In genomic region chr9:91904541-91905236, GRCh38 we compare ENCODE assay signal across 1 cellular context.
TF ChIP-seq lines count a peak whose summit lies in the region.

No MANE protein-coding gene starts in this region.

TF ChIP-seq in K562, 482 proteins besides CTCF, POLR2A, EP300 and RAD21 (continued from another document):
- TF ChIP-seq, protein P1, sequence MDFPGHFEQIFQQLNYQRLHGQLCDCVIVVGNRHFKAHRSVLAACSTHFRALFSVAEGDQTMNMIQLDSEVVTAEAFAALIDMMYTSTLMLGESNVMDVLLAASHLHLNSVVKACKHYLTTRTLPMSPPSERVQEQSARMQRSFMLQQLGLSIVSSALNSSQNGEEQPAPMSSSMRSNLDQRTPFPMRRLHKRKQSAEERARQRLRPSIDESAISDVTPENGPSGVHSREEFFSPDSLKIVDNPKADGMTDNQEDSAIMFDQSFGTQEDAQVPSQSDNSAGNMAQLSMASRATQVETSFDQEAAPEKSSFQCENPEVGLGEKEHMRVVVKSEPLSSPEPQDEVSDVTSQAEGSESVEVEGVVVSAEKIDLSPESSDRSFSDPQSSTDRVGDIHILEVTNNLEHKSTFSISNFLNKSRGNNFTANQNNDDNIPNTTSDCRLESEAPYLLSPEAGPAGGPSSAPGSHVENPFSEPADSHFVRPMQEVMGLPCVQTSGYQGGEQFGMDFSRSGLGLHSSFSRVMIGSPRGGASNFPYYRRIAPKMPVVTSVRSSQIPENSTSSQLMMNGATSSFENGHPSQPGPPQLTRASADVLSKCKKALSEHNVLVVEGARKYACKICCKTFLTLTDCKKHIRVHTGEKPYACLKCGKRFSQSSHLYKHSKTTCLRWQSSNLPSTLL (IDR thresholded peaks at IDR 0.05), result no peak
- no peak for TF ChIP-seq ZNF318 (IDR thresholded peaks at IDR 0.05; ENCODE audit: borderline replicate concordance in 1 of 2, low read depth in 1 of 2)
- TF ChIP-seq TOE1 (IDR thresholded peaks at IDR 0.05; ENCODE audit: borderline replicate concordance), result no peak
- no peak for TF ChIP-seq TOE1 (CRISPR knock-in tag; IDR thresholded peaks at IDR 0.05; ENCODE audit: borderline replicate concordance, low read depth)
- TF ChIP-seq RFX5 (IDR thresholded peaks at IDR 0.05; ENCODE audit: low read depth, low read length), result no peak
- peak; percentile 82; the same call in 1 of the 2 replicates for TF ChIP-seq THRAP3 (IDR thresholded peaks at IDR 0.05; ENCODE audit: borderline replicate concordance)
- TF ChIP-seq ZSCAN32 (CRISPR knock-in tag; IDR thresholded peaks at IDR 0.05), result no peak
- TF ChIP-seq ZNF551 (CRISPR knock-in tag; IDR thresholded peaks at IDR 0.05), result no peak
- no peak for TF ChIP-seq KDM1A (IDR thresholded peaks at IDR 0.05)
- TF ChIP-seq ARID2 (IDR thresholded peaks at IDR 0.05), result peak; percentile 54; the same call in 1 of the 2 replicates
- TF ChIP-seq, protein P2, sequence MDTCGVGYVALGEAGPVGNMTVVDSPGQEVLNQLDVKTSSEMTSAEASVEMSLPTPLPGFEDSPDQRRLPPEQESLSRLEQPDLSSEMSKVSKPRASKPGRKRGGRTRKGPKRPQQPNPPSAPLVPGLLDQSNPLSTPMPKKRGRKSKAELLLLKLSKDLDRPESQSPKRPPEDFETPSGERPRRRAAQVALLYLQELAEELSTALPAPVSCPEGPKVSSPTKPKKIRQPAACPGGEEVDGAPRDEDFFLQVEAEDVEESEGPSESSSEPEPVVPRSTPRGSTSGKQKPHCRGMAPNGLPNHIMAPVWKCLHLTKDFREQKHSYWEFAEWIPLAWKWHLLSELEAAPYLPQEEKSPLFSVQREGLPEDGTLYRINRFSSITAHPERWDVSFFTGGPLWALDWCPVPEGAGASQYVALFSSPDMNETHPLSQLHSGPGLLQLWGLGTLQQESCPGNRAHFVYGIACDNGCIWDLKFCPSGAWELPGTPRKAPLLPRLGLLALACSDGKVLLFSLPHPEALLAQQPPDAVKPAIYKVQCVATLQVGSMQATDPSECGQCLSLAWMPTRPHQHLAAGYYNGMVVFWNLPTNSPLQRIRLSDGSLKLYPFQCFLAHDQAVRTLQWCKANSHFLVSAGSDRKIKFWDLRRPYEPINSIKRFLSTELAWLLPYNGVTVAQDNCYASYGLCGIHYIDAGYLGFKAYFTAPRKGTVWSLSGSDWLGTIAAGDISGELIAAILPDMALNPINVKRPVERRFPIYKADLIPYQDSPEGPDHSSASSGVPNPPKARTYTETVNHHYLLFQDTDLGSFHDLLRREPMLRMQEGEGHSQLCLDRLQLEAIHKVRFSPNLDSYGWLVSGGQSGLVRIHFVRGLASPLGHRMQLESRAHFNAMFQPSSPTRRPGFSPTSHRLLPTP (IDR thresholded peaks at IDR 0.05; ENCODE audit: borderline replicate concordance, extremely low read depth, insufficient read length), result no peak
- no peak for TF ChIP-seq SMARCA5 (IDR thresholded peaks at IDR 0.05)
- TF ChIP-seq NCOA4 (IDR thresholded peaks at IDR 0.05; ENCODE audit: partially characterized antibody), result peak; percentile 7
- TF ChIP-seq LARP7 (IDR thresholded peaks at IDR 0.05), result peak; percentile 74; the same call in 1 of the 2 replicates
- no peak for TF ChIP-seq ZHX1 (conservative IDR thresholded peaks at IDR 0.05; ENCODE audit: low read length)
- TF ChIP-seq SNIP1 (IDR thresholded peaks at IDR 0.05; ENCODE audit: low read depth), result 0 out of 2 replicates have a peak, but pooled peaks have one; percentile 9
- peak in 1 of 2 experiments; percentile 9; a peak in 1 of 4 replicates for TF ChIP-seq MCM7 (IDR thresholded peaks at IDR 0.05)
- no peak for TF ChIP-seq ZBTB8A (IDR thresholded peaks at IDR 0.05; ENCODE audit: partially characterized antibody)
- TF ChIP-seq NFXL1 (CRISPR knock-in tag; IDR thresholded peaks at IDR 0.05), result no peak
- no peak for TF ChIP-seq NFE2L1 (tag; IDR thresholded peaks at IDR 0.05; ENCODE audit: borderline replicate concordance, low read depth)
- no peak for TF ChIP-seq OTX1 (CRISPR knock-in tag; IDR thresholded peaks at IDR 0.05)
- no peak for TF ChIP-seq CBX1 (IDR thresholded peaks at IDR 0.05; ENCODE audit: low read depth)
- TF ChIP-seq E2F4 (CRISPR knock-in tag; IDR thresholded peaks at IDR 0.05; ENCODE audit: low read depth), result 0 out of 2 replicates have a peak, but pooled peaks have one; percentile 22
- TF ChIP-seq HDAC6 (IDR thresholded peaks at IDR 0.05; ENCODE audit: low read depth, low read length), result 0 out of 2 replicates have a peak, but pooled peaks have one; percentile 20
- no peak for TF ChIP-seq CXXC5 (CRISPR knock-in tag; IDR thresholded peaks at IDR 0.05)
- no peak for TF ChIP-seq ZSCAN29 (IDR thresholded peaks at IDR 0.05)
- 0 out of 2 replicates have a peak, but pooled peaks have one; percentile 2 for TF ChIP-seq YBX1 (IDR thresholded peaks at IDR 0.05)
- TF ChIP-seq ZNF644 (tag; IDR thresholded peaks at IDR 0.05; ENCODE audit: low read depth), result no peak
- TF ChIP-seq HDAC2 (IDR thresholded peaks at IDR 0.05), result 0 out of 2 replicates have a peak, but pooled peaks have one; percentile 4
- TF ChIP-seq, protein P3, sequence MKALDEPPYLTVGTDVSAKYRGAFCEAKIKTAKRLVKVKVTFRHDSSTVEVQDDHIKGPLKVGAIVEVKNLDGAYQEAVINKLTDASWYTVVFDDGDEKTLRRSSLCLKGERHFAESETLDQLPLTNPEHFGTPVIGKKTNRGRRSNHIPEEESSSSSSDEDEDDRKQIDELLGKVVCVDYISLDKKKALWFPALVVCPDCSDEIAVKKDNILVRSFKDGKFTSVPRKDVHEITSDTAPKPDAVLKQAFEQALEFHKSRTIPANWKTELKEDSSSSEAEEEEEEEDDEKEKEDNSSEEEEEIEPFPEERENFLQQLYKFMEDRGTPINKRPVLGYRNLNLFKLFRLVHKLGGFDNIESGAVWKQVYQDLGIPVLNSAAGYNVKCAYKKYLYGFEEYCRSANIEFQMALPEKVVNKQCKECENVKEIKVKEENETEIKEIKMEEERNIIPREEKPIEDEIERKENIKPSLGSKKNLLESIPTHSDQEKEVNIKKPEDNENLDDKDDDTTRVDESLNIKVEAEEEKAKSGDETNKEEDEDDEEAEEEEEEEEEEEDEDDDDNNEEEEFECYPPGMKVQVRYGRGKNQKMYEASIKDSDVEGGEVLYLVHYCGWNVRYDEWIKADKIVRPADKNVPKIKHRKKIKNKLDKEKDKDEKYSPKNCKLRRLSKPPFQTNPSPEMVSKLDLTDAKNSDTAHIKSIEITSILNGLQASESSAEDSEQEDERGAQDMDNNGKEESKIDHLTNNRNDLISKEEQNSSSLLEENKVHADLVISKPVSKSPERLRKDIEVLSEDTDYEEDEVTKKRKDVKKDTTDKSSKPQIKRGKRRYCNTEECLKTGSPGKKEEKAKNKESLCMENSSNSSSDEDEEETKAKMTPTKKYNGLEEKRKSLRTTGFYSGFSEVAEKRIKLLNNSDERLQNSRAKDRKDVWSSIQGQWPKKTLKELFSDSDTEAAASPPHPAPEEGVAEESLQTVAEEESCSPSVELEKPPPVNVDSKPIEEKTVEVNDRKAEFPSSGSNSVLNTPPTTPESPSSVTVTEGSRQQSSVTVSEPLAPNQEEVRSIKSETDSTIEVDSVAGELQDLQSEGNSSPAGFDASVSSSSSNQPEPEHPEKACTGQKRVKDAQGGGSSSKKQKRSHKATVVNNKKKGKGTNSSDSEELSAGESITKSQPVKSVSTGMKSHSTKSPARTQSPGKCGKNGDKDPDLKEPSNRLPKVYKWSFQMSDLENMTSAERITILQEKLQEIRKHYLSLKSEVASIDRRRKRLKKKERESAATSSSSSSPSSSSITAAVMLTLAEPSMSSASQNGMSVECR (CRISPR knock-in tag; IDR thresholded peaks at IDR 0.05), result 0 out of 2 replicates have a peak, but pooled peaks have one; percentile 16
- peak; percentile 97 for TF ChIP-seq TSC22D4 (tag; IDR thresholded peaks at IDR 0.05)
